In the genomic region with DNA sequence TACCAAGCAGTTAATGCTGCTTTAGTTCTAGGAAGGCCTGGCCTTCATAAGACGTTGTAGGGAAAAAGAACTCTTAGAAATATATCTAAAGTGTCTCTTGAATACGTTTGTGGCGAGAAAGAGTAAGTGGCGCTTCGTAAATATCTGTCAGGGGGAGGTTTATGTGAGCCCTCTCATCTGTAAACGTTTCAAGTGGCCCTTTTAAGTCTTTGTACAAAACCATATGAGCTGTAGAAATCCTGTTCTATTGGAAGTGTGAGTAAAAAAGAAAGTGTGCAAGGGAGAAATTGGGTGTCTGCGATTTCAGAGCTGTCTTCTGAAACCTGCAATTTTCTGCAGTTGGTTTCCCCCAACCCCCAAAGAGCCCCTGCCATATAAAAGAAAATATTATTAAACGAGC, we compare ENCODE assay signal across 13 cellular contexts. TPM values are rescaled to one million over a fixed set of nuclear protein-coding genes. Genes with fewer than 3 reads are reported as not detected.
DNase-seq lines count a peak whose midpoint lies in the region; ATAC-seq and TF ChIP-seq lines count a peak whose summit lies in the region.
"Had no signal": no experiment of that assay in that cellular context is flagged by ENCODE, and none has a peak within 500 bp of the region (broad histone marks: within the 10 kb centered on the region; RNA-seq: fewer than 3 reads in every experiment).

No MANE protein-coding gene starts in this region.

- H3K4me3 ChIP-seq in astrocyte of the cerebellum (ENCODE audit: low read depth, low read length) (peak overlapping the region; percentile 59), tibial nerve (peak overlapping the region in 3 of 4 donors; percentile 54 to 90 (median 64))

- ATAC-seq in GM18502 (IDR thresholded peaks at IDR 0.05; ENCODE audit: poor library complexity, unreplicated experiment) = no peak

- no peak for TF ChIP-seq CTCF in astrocyte of the cerebellum (IDR thresholded peaks at IDR 0.05; ENCODE audit: low read depth, low read length, missing control alignments)
- TF ChIP-seq CTCF in tibial nerve (IDR thresholded peaks at IDR 0.05) = no peak

- H3K27ac ChIP-seq in layer of hippocampus (ENCODE audit: low read depth, low read length) = peak overlapping the region; percentile 78
- H3K27ac ChIP-seq in tibial nerve = peak overlapping the region in 3 of 4 donors; percentile 67 to 89 (median 88)
- H3K27ac ChIP-seq: HL-60 had no signal

- H3K4me1 ChIP-seq in tibial nerve = peaks cover 0 to 6% (median 0%) of the 10 kb centered on the region in 4 donors

- in situ Hi-C loops in astrocyte of the cerebellum (cut with HindIII; ENCODE audit: low sequenced_read_pairs) = no loop called here

- DNase-seq in NCI-H1417 (lab: John Stamatoyannopoulos, UW) (peak in 2 of 3 experiments; percentile 24 to 38), NCI-H1417 treated with DMSO at 0.1 percent for 48 hours (lab: John Stamatoyannopoulos, UW) (no peak), astrocyte of the cerebellum (ENCODE audit: low read depth) (no peak), tibial nerve (ENCODE audit: low spot score in 2 of 2) (no peak), C1 segment of cervical spinal cord (lab: John Stamatoyannopoulos, UW) (no peak)
- DNase-seq in activated CD4-positive, CD25-positive, alpha-beta regulatory T cell treated with anti-CD3 and anti-CD28 coated beads, Interleukin-2, amount 50 U/mL, for 72 hours = no peak
- DNase-seq: activated CD4-positive, alpha-beta T cell treated with anti-CD3 and anti-CD28 coated beads, Interleukin-2, amount 10 ng/mL, durations not matched to agents 7 days and 5 days; activated effector memory CD4-positive, alpha-beta T cell treated with Interleukin-2 at 50 U/mL for 16 hours; stimulated activated naive CD8-positive, alpha-beta T cell treated with anti-CD3 and anti-CD28 coated beads, Interleukin-15, amount 100 ng/mL, for 72 hours had no signal

- no peaks in the 10 kb centered on the region for H3K36me3 ChIP-seq in tibial nerve
- H3K36me3 ChIP-seq: gastroesophageal sphincter had no signal

- no peak for TF ChIP-seq EP300 in tibial nerve (IDR thresholded peaks at IDR 0.05)

- no peak for TF ChIP-seq POLR2A in tibial nerve (IDR thresholded peaks at IDR 0.05)

- peaks cover 2% of the 10 kb centered on the region for H3K27me3 ChIP-seq in layer of hippocampus (ENCODE audit: control insufficient read depth, insufficient read depth, low read length)
- peaks cover 0 to 28% of the 10 kb centered on the region in 2 donors for H3K27me3 ChIP-seq in tibial nerve

- 29 to 33% methylated on average over 8 of the region's 8 CpGs for WGBS in tibial nerve, 2 donors

- H3K9me3 ChIP-seq in tibial nerve = no peaks in the 10 kb centered on the region
- H3K9me3 ChIP-seq: gastroesophageal sphincter had no signal

RNA-seq across cellular contexts. Expression of a gene that starts 8.6 kb away (rescaled TPM):
- 10 to 100 TPM; 10.5 to 28.8 (median 18.0) TPM for total RNA-seq in tibial nerve

Comparison
In these comparisons a context has a peak if more than half of its experiments do, and no peak if none do; other contexts are left out.
1. DNase-seq: peak in NCI-H1417 (2 of 3); none in NCI-H1417 treated with DMSO at 0.1 percent for 48 hours (single experiment), astrocyte of the cerebellum (single experiment), tibial nerve (0 of 2), activated CD4-positive, CD25-positive, alpha-beta regulatory T cell treated with anti-CD3 and anti-CD28 coated beads, Interleukin-2, amount 50 U/mL, for 72 hours (single experiment) and C1 segment of cervical spinal cord (0 of 14).